Comparison of ENCODE assay signal across 1 cellular context in genomic region chr2:48107326-48107925, GRCh38.
A peak's percentile ranks its signal among the peaks of the same experiment; 100 is the strongest.
TF ChIP-seq lines count a peak whose summit lies in the region.

No MANE protein-coding gene starts in this region.

TF ChIP-seq in HepG2, 621 proteins besides CTCF, POLR2A, EP300 and RAD21 (continued from another document and continues in another):
- TF ChIP-seq ZFP36L1 (CRISPR knock-in tag; IDR thresholded peaks at IDR 0.05) (0 out of 2 replicates have a peak, but pooled peaks have one; percentile 11), ELF3 (CRISPR knock-in tag; IDR thresholded peaks at IDR 0.05) (peak; percentile 50), ZNF737 (CRISPR knock-in tag; IDR thresholded peaks at IDR 0.05; ENCODE audit: borderline replicate concordance) (no peak), PCBP1 (IDR thresholded peaks at IDR 0.05; ENCODE audit: borderline replicate concordance, low read depth, low read length) (no peak), ZNF280B (CRISPR knock-in tag; IDR thresholded peaks at IDR 0.05; ENCODE audit: borderline replicate concordance) (no peak), SIN3B (IDR thresholded peaks at IDR 0.05; ENCODE audit: low read length) (no peak), MIER2 (CRISPR knock-in tag; IDR thresholded peaks at IDR 0.05) (no peak), ZNF329 (CRISPR knock-in tag; IDR thresholded peaks at IDR 0.05; ENCODE audit: low read depth) (no peak), ZNF773 (CRISPR knock-in tag; IDR thresholded peaks at IDR 0.05; ENCODE audit: borderline replicate concordance) (no peak), MAF1 (CRISPR knock-in tag; IDR thresholded peaks at IDR 0.05; ENCODE audit: borderline replicate concordance) (no peak), HIVEP1 (CRISPR knock-in tag; IDR thresholded peaks at IDR 0.05) (no peak), HNRNPUL1 (IDR thresholded peaks at IDR 0.05; ENCODE audit: low read depth, low read length) (no peak), ZSCAN21 (CRISPR knock-in tag; IDR thresholded peaks at IDR 0.05; ENCODE audit: borderline replicate concordance) (no peak), ZNF558 (CRISPR knock-in tag; IDR thresholded peaks at IDR 0.05; ENCODE audit: borderline replicate concordance) (no peak), CCDC6 (CRISPR knock-in tag; IDR thresholded peaks at IDR 0.05) (no peak), ZFP36 (IDR thresholded peaks at IDR 0.05; ENCODE audit: borderline replicate concordance, low read depth, low read length, partially characterized antibody) (no peak), ZBTB38 (CRISPR knock-in tag; IDR thresholded peaks at IDR 0.05) (no peak), ZXDC (CRISPR knock-in tag; IDR thresholded peaks at IDR 0.05) (no peak), ZSCAN9 (CRISPR knock-in tag; IDR thresholded peaks at IDR 0.05; ENCODE audit: borderline replicate concordance) (no peak), SIX4 (CRISPR knock-in tag; IDR thresholded peaks at IDR 0.05) (no peak), U2AF2 (IDR thresholded peaks at IDR 0.05; ENCODE audit: low read depth, low read length) (no peak), CENPX (CRISPR knock-in tag; IDR thresholded peaks at IDR 0.05) (no peak), YY1 (IDR thresholded peaks at IDR 0.05; ENCODE audit: insufficient read depth, insufficient replicate concordance, low read depth, low read length) (no peak), PRPF4 (IDR thresholded peaks at IDR 0.05; ENCODE audit: low read depth, low read length, poor library complexity, severe bottlenecking) (no peak), ZNF549 (CRISPR knock-in tag; IDR thresholded peaks at IDR 0.05) (no peak), CEBPB (IDR thresholded peaks at IDR 0.05; ENCODE audit: borderline replicate concordance, low read depth, low read length) (0 out of 2 replicates have a peak, but pooled peaks have one; percentile 2), MAZ (IDR thresholded peaks at IDR 0.05; ENCODE audit: borderline replicate concordance, low read depth, low read length) (no peak), MAZ (CRISPR knock-in tag; IDR thresholded peaks at IDR 0.05; ENCODE audit: low read depth) (0 out of 2 replicates have a peak, but pooled peaks have one; percentile 12), ZNF644 (CRISPR knock-in tag; IDR thresholded peaks at IDR 0.05; ENCODE audit: low read depth) (peak; percentile 36; the same call in 1 of the 2 replicates), GABPA (IDR thresholded peaks at IDR 0.05; ENCODE audit: low read depth, low read length) (no peak), GABPA (CRISPR knock-in tag; IDR thresholded peaks at IDR 0.05; ENCODE audit: low read depth) (peak; percentile 21; the same call in 1 of the 2 replicates), AHDC1 (CRISPR knock-in tag; IDR thresholded peaks at IDR 0.05; ENCODE audit: borderline replicate concordance) (peak; percentile 20; the same call in 1 of the 2 replicates), TRIM24 (CRISPR knock-in tag; IDR thresholded peaks at IDR 0.05) (no peak), SCMH1 (CRISPR knock-in tag; IDR thresholded peaks at IDR 0.05; ENCODE audit: borderline replicate concordance) (no peak), HOMEZ (CRISPR knock-in tag; IDR thresholded peaks at IDR 0.05; ENCODE audit: low read depth) (peak; percentile 34; the same call in 1 of the 2 replicates), POGK (CRISPR knock-in tag; conservative IDR thresholded peaks at IDR 0.05) (peak; percentile 57; the same call in 1 of the 2 replicates), ZNF704 (CRISPR knock-in tag; IDR thresholded peaks at IDR 0.05; ENCODE audit: borderline replicate concordance) (no peak), ZNF124 (CRISPR knock-in tag; IDR thresholded peaks at IDR 0.05) (no peak), TFE3 (CRISPR knock-in tag; IDR thresholded peaks at IDR 0.05) (no peak), ZNF12 (CRISPR knock-in tag; IDR thresholded peaks at IDR 0.05) (0 out of 2 replicates have a peak, but pooled peaks have one; percentile 49), CHCHD3 (CRISPR knock-in tag; IDR thresholded peaks at IDR 0.05) (no peak), ZZZ3 (CRISPR knock-in tag; IDR thresholded peaks at IDR 0.05; ENCODE audit: borderline replicate concordance) (no peak)
- TF ChIP-seq, protein P1, sequence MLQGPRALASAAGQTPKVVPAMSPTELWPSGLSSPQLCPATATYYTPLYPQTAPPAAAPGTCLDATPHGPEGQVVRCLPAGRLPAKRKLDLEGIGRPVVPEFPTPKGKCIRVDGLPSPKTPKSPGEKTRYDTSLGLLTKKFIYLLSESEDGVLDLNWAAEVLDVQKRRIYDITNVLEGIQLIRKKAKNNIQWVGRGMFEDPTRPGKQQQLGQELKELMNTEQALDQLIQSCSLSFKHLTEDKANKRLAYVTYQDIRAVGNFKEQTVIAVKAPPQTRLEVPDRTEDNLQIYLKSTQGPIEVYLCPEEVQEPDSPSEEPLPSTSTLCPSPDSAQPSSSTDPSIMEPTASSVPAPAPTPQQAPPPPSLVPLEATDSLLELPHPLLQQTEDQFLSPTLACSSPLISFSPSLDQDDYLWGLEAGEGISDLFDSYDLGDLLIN (CRISPR knock-in tag; IDR thresholded peaks at IDR 0.05; ENCODE audit: borderline replicate concordance): 0 out of 2 replicates have a peak, but pooled peaks have one; percentile 37
- TF ChIP-seq, protein P2, sequence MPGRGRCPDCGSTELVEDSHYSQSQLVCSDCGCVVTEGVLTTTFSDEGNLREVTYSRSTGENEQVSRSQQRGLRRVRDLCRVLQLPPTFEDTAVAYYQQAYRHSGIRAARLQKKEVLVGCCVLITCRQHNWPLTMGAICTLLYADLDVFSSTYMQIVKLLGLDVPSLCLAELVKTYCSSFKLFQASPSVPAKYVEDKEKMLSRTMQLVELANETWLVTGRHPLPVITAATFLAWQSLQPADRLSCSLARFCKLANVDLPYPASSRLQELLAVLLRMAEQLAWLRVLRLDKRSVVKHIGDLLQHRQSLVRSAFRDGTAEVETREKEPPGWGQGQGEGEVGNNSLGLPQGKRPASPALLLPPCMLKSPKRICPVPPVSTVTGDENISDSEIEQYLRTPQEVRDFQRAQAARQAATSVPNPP (CRISPR knock-in tag; IDR thresholded peaks at IDR 0.05): no peak
